ENCODE assay signal across 8 cellular contexts in the genomic region with DNA sequence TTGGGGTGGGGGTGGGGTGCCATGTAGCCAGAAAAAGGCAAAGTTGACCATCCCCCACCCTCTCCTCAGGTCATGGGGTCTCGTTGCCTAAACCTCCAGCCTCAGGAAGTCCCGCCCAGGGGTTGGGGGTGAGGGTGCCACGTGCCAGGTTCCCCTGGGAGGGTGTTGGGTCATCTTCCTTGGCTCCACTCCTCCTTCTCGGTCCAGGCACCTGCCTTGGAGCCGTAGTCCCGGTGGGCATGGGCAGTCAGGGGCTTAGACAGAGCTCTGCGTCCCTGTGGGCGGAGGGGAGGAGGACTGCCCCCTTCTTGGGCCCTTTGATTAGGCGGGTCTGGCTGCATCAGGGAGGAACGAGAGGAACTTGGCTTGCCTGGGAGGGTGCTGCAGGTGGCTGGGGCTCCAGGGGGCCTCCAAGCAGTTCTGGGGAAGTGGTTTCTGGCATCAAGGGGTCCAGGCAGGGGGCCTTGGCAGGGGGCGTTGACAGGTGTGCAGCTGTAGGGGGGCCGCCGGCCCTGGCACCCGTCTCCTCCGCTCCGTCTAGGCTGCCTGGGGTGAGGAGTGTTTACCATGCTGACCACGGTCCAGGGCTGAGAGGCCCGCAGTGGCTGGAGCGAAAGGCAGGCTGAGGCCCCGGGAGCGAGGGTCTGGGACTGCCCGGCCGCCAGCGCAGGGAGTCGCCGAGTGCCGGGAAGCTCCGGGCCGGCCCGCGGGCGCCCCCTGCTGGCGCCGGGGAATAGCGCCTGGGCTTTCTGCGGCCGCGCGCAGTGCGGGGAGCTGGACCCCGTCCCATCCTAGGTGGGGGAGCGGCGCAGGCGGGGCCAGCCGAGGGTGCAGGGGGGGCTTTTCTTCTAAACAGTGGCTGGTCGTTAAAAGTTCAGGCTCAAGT. TPM values are rescaled to one million over a fixed set of nuclear protein-coding genes. Genes with fewer than 3 reads are reported as not detected.
DNase-seq lines count a peak whose midpoint lies in the region; ATAC-seq, FAIRE-seq and TF ChIP-seq lines count a peak whose summit lies in the region.

No MANE protein-coding gene starts in this region.

- TF ChIP-seq CTCF in GM12864 (IDR thresholded peaks at IDR 0.05; ENCODE audit: low read depth, low read length, missing control alignments) (peak; percentile 82), HFF-Myc (IDR thresholded peaks at IDR 0.05; ENCODE audit: low read depth, low read length, missing control alignments) (peak; percentile 91), keratinocyte (optimal IDR thresholded peaks at IDR 0.05 in 1 of 3, IDR thresholded peaks at IDR 0.05 in 1 of 3, conservative IDR thresholded peaks at IDR 0.05 in 1 of 3; ENCODE audit: extremely low read depth in 1 of 3, insufficient read depth in 2 of 3, low read length in 3 of 3) (peak; percentile 59 to 89 (median 66))

- peaks cover 43 to 48% of the 10 kb centered on the region in 2 experiments for H3K36me3 ChIP-seq in keratinocyte (ENCODE audit: control insufficient read depth in 2 of 2, extremely low read depth in 1 of 2, insufficient read depth in 2 of 2, low read length in 2 of 2)

- no peak overlapping the region for H3K27ac ChIP-seq in keratinocyte (ENCODE audit: control insufficient read depth, insufficient read depth, low read length)

- no peak for DNase-seq in GM12864 (ENCODE audit: low read depth)
- no peak for DNase-seq in HFF-Myc (ENCODE audit: extremely low read depth, low read depth)
- peak; percentile 22 for DNase-seq in NCI-H2107 treated with DMSO at 0.1 percent for 48 hours (lab: John Stamatoyannopoulos, UW; ENCODE audit: unreplicated experiment)
- DNase-seq in activated CD4-positive, CD25-positive, alpha-beta regulatory T cell (lab: John Stamatoyannopoulos, UW), result peak; percentile 35 to 65 (median 48)
- DNase-seq in cerebellum (ENCODE audit: low spot score), result peak; percentile 87
- DNase-seq in keratinocyte (ENCODE audit: low read depth, low spot score), result no peak
- DNase-seq in stimulated activated CD4-positive, alpha-beta T cell treated with anti-CD3 and anti-CD28 coated beads, Interleukin-12 subunit alpha, Interleukin-12 subunit beta, amount 100 ng/mL, for 4 hours, result peak; percentile 69

- peaks cover 17% of the 10 kb centered on the region for H4K20me1 ChIP-seq in keratinocyte (ENCODE audit: control insufficient read depth, extremely low read depth, insufficient read depth, low read length)

- ATAC-seq in HG02938 (IDR thresholded peaks at IDR 0.05; ENCODE audit: unreplicated experiment), result no peak

- dilution Hi-C loops in keratinocyte (cut with MboI; ENCODE audit: extremely low pct_ligation_motif_present, low sequenced_read_pairs), result no loop called here

- H2AFZ ChIP-seq in keratinocyte (ENCODE audit: control insufficient read depth, low read length), result no peak overlapping the region

- H3K4me3 ChIP-seq in GM12864 (ENCODE audit: low read depth, low read length) (peak overlapping the region; percentile 56), HFF-Myc (replicated peaks; ENCODE audit: low read depth, low read length) (peak overlapping the region; percentile 56), keratinocyte (ENCODE audit: control insufficient read depth in 2 of 3, extremely low read depth in 1 of 3, insufficient read depth in 2 of 3, low read depth in 1 of 3, low read length in 3 of 3) (peak overlapping the region; percentile 51 to 82 (median 79))

- H3K4me2 ChIP-seq in keratinocyte (ENCODE audit: control insufficient read depth, extremely low read depth, insufficient read depth, low read depth, low read length), result peak overlapping the region; percentile 90

- peaks cover 32% of the 10 kb centered on the region for H3K4me1 ChIP-seq in keratinocyte (ENCODE audit: control insufficient read depth, extremely low read depth, insufficient read depth, low read length)

- H3K9ac ChIP-seq in keratinocyte (ENCODE audit: control insufficient read depth, extremely low read depth, insufficient read depth, low read length), result peak overlapping the region; percentile 63

- no peaks in the 10 kb centered on the region for H3K9me1 ChIP-seq in keratinocyte (ENCODE audit: control insufficient read depth, extremely low read depth, insufficient read depth, low read length)

- H3K9me3 ChIP-seq in keratinocyte (ENCODE audit: control insufficient read depth, low read depth, low read length), result no peaks in the 10 kb centered on the region

- peaks cover 65% of the 10 kb centered on the region for H3K79me2 ChIP-seq in keratinocyte (ENCODE audit: control insufficient read depth, insufficient read depth, low read length)

- H3K27me3 ChIP-seq in keratinocyte (ENCODE audit: control insufficient read depth, extremely low read depth, insufficient read depth, low read length), result no peaks in the 10 kb centered on the region

- no peak for FAIRE-seq in keratinocyte (lab: Jason Lieb, UNC)

RNA-seq across cellular contexts. Expression of a gene that starts 7.9 kb away (rescaled TPM):
- 3.8 TPM for total RNA-seq in cerebellum
- 0.71 to 1.2 TPM (median 0.72 TPM) in 3 replicates for polyA plus RNA-seq in keratinocyte
- 2.3 TPM for polyA plus RNA-seq in keratinocyte (2011; ENCODE audit: low read depth)
- 0.83 and 1.4 TPM in 2 replicates for polyA plus RNA-seq in keratinocyte (2011; cell fraction: cytosol; rRNA removed)
- polyA plus RNA-seq in keratinocyte (2011; cell fraction: nucleus; rRNA removed), result 7.9 and 9.7 TPM in 2 replicates
- 5.2 and 6.0 TPM in 2 replicates for polyA plus RNA-seq in keratinocyte (2012; ENCODE audit: low replicate concordance)
- 1.5 to 8.6 TPM (median 2.4 TPM) in 3 replicates for polyA minus RNA-seq in keratinocyte
- polyA minus RNA-seq in keratinocyte (2011; cell fraction: cytosol; rRNA and poly(A)+ RNA removed), result 4.0 TPM
- 5.5 and 6.5 TPM in 2 replicates for polyA minus RNA-seq in keratinocyte (2011; cell fraction: nucleus; rRNA and poly(A)+ RNA removed)

RNA-seq across cellular contexts. Expression of a gene that starts 18.2 kb away (rescaled TPM):
- 16.5 TPM for total RNA-seq in cerebellum
- 2.8 to 4.3 TPM (median 4.1 TPM) in 3 replicates for polyA plus RNA-seq in keratinocyte
- polyA plus RNA-seq in keratinocyte (2011; ENCODE audit: low read depth), result 3.3 TPM
- polyA plus RNA-seq in keratinocyte (2011; cell fraction: cytosol; rRNA removed), result 3.1 and 5.3 TPM in 2 replicates
- polyA plus RNA-seq in keratinocyte (2011; cell fraction: nucleus; rRNA removed), result 4.8 and 5.9 TPM in 2 replicates
- polyA plus RNA-seq in keratinocyte (2012; ENCODE audit: low replicate concordance), result 2.5 and 6.1 TPM in 2 replicates
- polyA minus RNA-seq in keratinocyte, result 7.0 to 7.7 TPM (median 7.7 TPM) in 3 replicates
- polyA minus RNA-seq in keratinocyte (2011; cell fraction: cytosol; rRNA and poly(A)+ RNA removed), result 11.5 TPM
- 3.7 and 4.3 TPM in 2 replicates for polyA minus RNA-seq in keratinocyte (2011; cell fraction: nucleus; rRNA and poly(A)+ RNA removed)

RNA-seq across cellular contexts. Expression of a gene that starts 47.0 kb away (rescaled TPM):
- not detected for total RNA-seq in cerebellum
- not detected in 3 replicates for polyA plus RNA-seq in keratinocyte
- polyA plus RNA-seq in keratinocyte (2011; ENCODE audit: low read depth), result not detected
- polyA plus RNA-seq in keratinocyte (2011; cell fraction: cytosol; rRNA removed), result not detected in 2 replicates
- not detected in 2 replicates for polyA plus RNA-seq in keratinocyte (2011; cell fraction: nucleus; rRNA removed)
- not detected in 2 replicates for polyA plus RNA-seq in keratinocyte (2012; ENCODE audit: low replicate concordance)
- polyA minus RNA-seq in keratinocyte, result not detected in 3 replicates
- polyA minus RNA-seq in keratinocyte (2011; cell fraction: cytosol; rRNA and poly(A)+ RNA removed), result not detected
- polyA minus RNA-seq in keratinocyte (2011; cell fraction: nucleus; rRNA and poly(A)+ RNA removed), result not detected in 2 replicates

Comparison
In these comparisons a context has a peak if more than half of its experiments do, and no peak if none do; other contexts are left out.
1. DNase-seq: peak in NCI-H2107 treated with DMSO at 0.1 percent for 48 hours (single experiment), activated CD4-positive, CD25-positive, alpha-beta regulatory T cell (4 of 4), cerebellum (single experiment) and stimulated activated CD4-positive, alpha-beta T cell treated with anti-CD3 and anti-CD28 coated beads, Interleukin-12 subunit alpha, Interleukin-12 subunit beta, amount 100 ng/mL, for 4 hours (single experiment); none in GM12864 (single experiment), HFF-Myc (single experiment) and keratinocyte (single experiment).
2. Peak in every context shown above with its lines, with median percentiles within 50 percentile points of each other: H3K4me3 ChIP-seq and CTCF ChIP-seq.